ENCODE assay signal across 18 cellular contexts in genomic region chr10:61754553-61755540, GRCh38.
DNase-seq lines count a peak whose midpoint lies in the region; ATAC-seq, FAIRE-seq and TF ChIP-seq lines count a peak whose summit lies in the region.
"Had no signal": no experiment of that assay in that cellular context is flagged by ENCODE, and none has a peak within 500 bp of the region (broad histone marks: within the 10 kb centered on the region; RNA-seq: fewer than 3 reads in every experiment).

No MANE protein-coding gene starts in this region.

- H3K27ac ChIP-seq in GM12878 (ENCODE audit: control insufficient read depth, insufficient read depth), result no peak overlapping the region
- H3K27ac ChIP-seq in mesenchymal stem cell (ENCODE audit: low read length, poor library complexity, severe bottlenecking), result peak overlapping the region; percentile 53
- H3K27ac ChIP-seq in vagina, result no peak overlapping the region
- no peak overlapping the region for H3K27ac ChIP-seq in adrenal gland
- H3K27ac ChIP-seq: transverse colon had no signal

- H3K36me3 ChIP-seq in GM12878 (ENCODE audit: control insufficient read depth in 2 of 2, insufficient read depth in 2 of 2, low read length in 1 of 2) (no peaks in the 10 kb centered on the region), mesenchymal stem cell (ENCODE audit: control insufficient read depth in 1 of 2, insufficient read depth in 2 of 2, low read depth in 1 of 2, low read length in 2 of 2) (no peaks in the 10 kb centered on the region), vagina (no peaks in the 10 kb centered on the region), adrenal gland (replicated peaks in 1 of 2) (no peaks in the 10 kb centered on the region)
- H3K36me3 ChIP-seq: ascending aorta, transverse colon had no signal

- H2BK12ac ChIP-seq in mesenchymal stem cell (ENCODE audit: low read length in 2 of 2), result no peak overlapping the region

- RAD21 ChIA-PET in GM12878 (lab: Charles Lee; ENCODE audit: unreplicated experiment), result no interaction called here

- CTCF ChIA-PET in GM12878 (lab: Yijun Ruan, JAX), result no interaction called here

- H3K9ac ChIP-seq in GM12878 (ENCODE audit: control insufficient read depth, insufficient read depth, low read length), result no peak overlapping the region
- H3K9ac ChIP-seq in mesenchymal stem cell (ENCODE audit: low read length), result no peak overlapping the region

- no peak for DNase-seq in GM18507 (ENCODE audit: extremely low spot score, insufficient read length, low read depth)
- peak; percentile 25 for DNase-seq in NCI-H1048 (lab: John Stamatoyannopoulos, UW)
- no peak for DNase-seq in GM12878 (ENCODE audit: low read depth, low spot score)
- peak; percentile 16 for DNase-seq in mesenchymal stem cell
- no peak for DNase-seq in vagina (ENCODE audit: extremely low spot score in 2 of 2)
- no peak for DNase-seq in SIG-M5 (lab: John Stamatoyannopoulos, UW)
- no peak for DNase-seq in adrenal gland
- no peak for DNase-seq in activated CD4-positive, alpha-beta T cell treated with anti-CD3 and anti-CD28 coated beads, Interleukin-2, amount 50 U/mL, for 4 hours
- DNase-seq: activated CD4-positive, alpha-beta T cell treated with anti-CD3 and anti-CD28 coated beads, Interleukin-2, amount 50 U/mL, for 48 hours; dermis blood vessel endothelial cell; GF-D8; NCI-H146; NCI-H524 treated with DMSO at 0.1 percent for 48 hours; stimulated activated CD4-positive, alpha-beta T cell treated with anti-CD3 and anti-CD28 coated beads, Interleukin-1b, Interleukin-23, amount 100 ng/mL, for 48 hours; T1000; transverse colon had no signal

- no peaks in the 10 kb centered on the region for H3K79me2 ChIP-seq in GM12878 (ENCODE audit: control insufficient read depth, insufficient read depth, low read length)

- H4K8ac ChIP-seq in mesenchymal stem cell (ENCODE audit: low read length), result no peak overlapping the region

- TF ChIP-seq CTCF in GM12878 (IDR thresholded peaks at IDR 0.05 in 2 of 3, conservative IDR thresholded peaks at IDR 0.05 in 1 of 3; ENCODE audit: control insufficient read depth in 2 of 3, extremely low read depth in 1 of 3, insufficient read depth in 1 of 3, low read depth in 3 of 3, low read length in 3 of 3) (no peak), vagina (IDR thresholded peaks at IDR 0.05) (no peak), adrenal gland (IDR thresholded peaks at IDR 0.05) (no peak)

- in situ Hi-C loops in GM12878 (cut with MboI), result no loop called here

- no peak overlapping the region for H2AK5ac ChIP-seq in mesenchymal stem cell (ENCODE audit: low read length, severe bottlenecking)

- no peak overlapping the region for H3K23ac ChIP-seq in mesenchymal stem cell (ENCODE audit: low read length in 2 of 2)

- no peak overlapping the region for H4K91ac ChIP-seq in mesenchymal stem cell (ENCODE audit: low read length)

- no peaks in the 10 kb centered on the region for H3K79me1 ChIP-seq in mesenchymal stem cell (replicated peaks; ENCODE audit: low read length, poor library complexity, severe bottlenecking)

- intact Hi-C loops in GM12878 (cut with micrococcal nuclease; ENCODE audit: unreplicated experiment) (loop anchor here (5.0 to 10.0 kb wide), 2 partner anchors 62 to 280 kb away; no protein-coding TSS in a partner anchor), vagina (cut with DNase I) (no loop called here), adrenal gland (cut with DNase I) (loop anchor here in 1 of 2 donors (5.0 to 10.0 kb wide), 2 partner anchors 77 to 490 kb away; no protein-coding TSS in a partner anchor)

- no peak overlapping the region for H2BK120ac ChIP-seq in mesenchymal stem cell (ENCODE audit: low read depth, low read length)

- H3K14ac ChIP-seq in mesenchymal stem cell (ENCODE audit: low read length in 2 of 2), result no peak overlapping the region

- ATAC-seq in GM12878, result no peak
- ATAC-seq: Right ventricle myocardium inferior had no signal

- SMC1A ChIA-PET in GM12878 (lab: Charles Lee; ENCODE audit: uncharacterized antibody, unreplicated experiment), result no interaction called here

- FAIRE-seq in GM18507 (lab: Jason Lieb, UNC) (peak; percentile 29), GM12878 (lab: Jason Lieb, UNC) (peak; percentile 59)

- BruUV-seq in GM12878 (replicated peaks; lab: Mats Ljungman, UMichigan), result no TSS peak

- H3K18ac ChIP-seq in mesenchymal stem cell (ENCODE audit: low read depth in 1 of 2, low read length in 2 of 2), result no peak overlapping the region

- H3K27me3 ChIP-seq in GM12878 (replicated peaks in 1 of 2; ENCODE audit: control insufficient read depth in 2 of 2, insufficient read depth in 2 of 2, low read length in 1 of 2) (no peaks in the 10 kb centered on the region), mesenchymal stem cell (ENCODE audit: control insufficient read depth in 1 of 2, insufficient read depth in 1 of 2, low read length in 2 of 2) (no peaks in the 10 kb centered on the region), vagina (no peaks in the 10 kb centered on the region), adrenal gland (no peaks in the 10 kb centered on the region)
- H3K27me3 ChIP-seq: ascending aorta, transverse colon had no signal

- H3K4me2 ChIP-seq in GM12878 (ENCODE audit: control insufficient read depth, insufficient read depth) (no peak overlapping the region), mesenchymal stem cell (ENCODE audit: low read length, poor library complexity, severe bottlenecking) (no peak overlapping the region)

- H3K4me3 ChIP-seq in GM12878 (no peak overlapping the region), mesenchymal stem cell (ENCODE audit: insufficient read depth in 1 of 2, low read depth in 1 of 2, low read length in 2 of 2) (no peak overlapping the region), vagina (no peak overlapping the region), adrenal gland (no peak overlapping the region)
- H3K4me3 ChIP-seq: ascending aorta, transverse colon had no signal

- no peak for TF ChIP-seq RAD21 in GM12878 (IDR thresholded peaks at IDR 0.05; ENCODE audit: insufficient read depth, low read depth, low read length)

- no peaks in the 10 kb centered on the region for H4K20me1 ChIP-seq in GM12878 (ENCODE audit: control insufficient read depth, insufficient read depth)

- POLR2A ChIA-PET in GM12878 (lab: Charles Lee), result no interaction called here

- no peak overlapping the region for H3K4ac ChIP-seq in mesenchymal stem cell (ENCODE audit: low read depth in 1 of 2, low read length in 2 of 2)

- H2BK5ac ChIP-seq in mesenchymal stem cell (ENCODE audit: low read depth, low read length, poor library complexity, severe bottlenecking), result no peak overlapping the region

- H2AFZ ChIP-seq in GM12878 (ENCODE audit: control insufficient read depth, low read depth, low read length) (no peak overlapping the region), mesenchymal stem cell (ENCODE audit: low read depth, low read length) (no peak overlapping the region)

- no peaks in the 10 kb centered on the region for H3K9me3 ChIP-seq in GM12878 (replicated peaks; ENCODE audit: control insufficient read depth, insufficient read depth, low read length)
- no peaks in the 10 kb centered on the region for H3K9me3 ChIP-seq in mesenchymal stem cell (ENCODE audit: control insufficient read depth, low read length)
- H3K9me3 ChIP-seq in vagina, result no peaks in the 10 kb centered on the region
- H3K9me3 ChIP-seq in adrenal gland (replicated peaks in 1 of 3), result no peaks in the 10 kb centered on the region
- H3K9me3 ChIP-seq: ascending aorta, transverse colon had no signal

- no peak for TF ChIP-seq EP300 in GM12878 (IDR thresholded peaks at IDR 0.05; ENCODE audit: borderline replicate concordance in 1 of 2, control insufficient read depth in 1 of 2, low read depth in 2 of 2, low read length in 2 of 2)

- WGBS in GM12878 (ENCODE audit: insufficient coverage, insufficient replicate concordance, low lambda C conversion rate, missing lambda C conversion rate), result 25% methylated on average over 3 of the region's 3 CpGs
- 100% methylated on average over 1 of the region's 3 CpGs for WGBS in mesenchymal stem cell
- WGBS in adrenal gland, 4 donors, result 65 to 72% (median 67%) methylated on average over 3 of the region's 3 CpGs

- TF ChIP-seq POLR2A in GM12878 (IDR thresholded peaks at IDR 0.05; ENCODE audit: low read depth, low read length) (no peak), vagina (IDR thresholded peaks at IDR 0.05) (no peak), adrenal gland (IDR thresholded peaks at IDR 0.05) (no peak)

- no peak overlapping the region for H2BK15ac ChIP-seq in mesenchymal stem cell (ENCODE audit: low read depth, poor library complexity, severe bottlenecking)

- peaks cover 13% of the 10 kb centered on the region for H3K4me1 ChIP-seq in GM12878 (ENCODE audit: control insufficient read depth, insufficient read depth, low read length)
- peaks cover 4% of the 10 kb centered on the region for H3K4me1 ChIP-seq in mesenchymal stem cell (ENCODE audit: control insufficient read depth, insufficient read depth, low read depth, low read length)
- H3K4me1 ChIP-seq in vagina, result peaks cover 50% of the 10 kb centered on the region
- peaks cover 11 to 19% of the 10 kb centered on the region in 2 donors for H3K4me1 ChIP-seq in adrenal gland (replicated peaks in 1 of 2)

TF ChIP-seq in GM12878, 131 proteins besides CTCF, POLR2A, EP300 and RAD21 (continues in another document):
- TF ChIP-seq CBFB (IDR thresholded peaks at IDR 0.05; ENCODE audit: low read depth), result no peak
- TF ChIP-seq POU2F2 (IDR thresholded peaks at IDR 0.05; ENCODE audit: borderline replicate concordance, low read depth, low read length), result no peak
- no peak for TF ChIP-seq ATF7 (IDR thresholded peaks at IDR 0.05; ENCODE audit: low read depth)
- no peak for TF ChIP-seq NR2C1 (IDR thresholded peaks at IDR 0.05)
- TF ChIP-seq BHLHE40 (IDR thresholded peaks at IDR 0.05; ENCODE audit: borderline replicate concordance in 1 of 2, low read depth in 2 of 2, low read length in 1 of 2), result no peak
- no peak for TF ChIP-seq ESRRA (IDR thresholded peaks at IDR 0.05; ENCODE audit: low read length)
- TF ChIP-seq, protein P1, sequence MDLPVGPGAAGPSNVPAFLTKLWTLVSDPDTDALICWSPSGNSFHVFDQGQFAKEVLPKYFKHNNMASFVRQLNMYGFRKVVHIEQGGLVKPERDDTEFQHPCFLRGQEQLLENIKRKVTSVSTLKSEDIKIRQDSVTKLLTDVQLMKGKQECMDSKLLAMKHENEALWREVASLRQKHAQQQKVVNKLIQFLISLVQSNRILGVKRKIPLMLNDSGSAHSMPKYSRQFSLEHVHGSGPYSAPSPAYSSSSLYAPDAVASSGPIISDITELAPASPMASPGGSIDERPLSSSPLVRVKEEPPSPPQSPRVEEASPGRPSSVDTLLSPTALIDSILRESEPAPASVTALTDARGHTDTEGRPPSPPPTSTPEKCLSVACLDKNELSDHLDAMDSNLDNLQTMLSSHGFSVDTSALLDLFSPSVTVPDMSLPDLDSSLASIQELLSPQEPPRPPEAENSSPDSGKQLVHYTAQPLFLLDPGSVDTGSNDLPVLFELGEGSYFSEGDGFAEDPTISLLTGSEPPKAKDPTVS (IDR thresholded peaks at IDR 0.05; ENCODE audit: low read depth, low read length), result no peak
- no peak for TF ChIP-seq CEBPB (IDR thresholded peaks at IDR 0.05; ENCODE audit: borderline replicate concordance in 1 of 2, low read depth in 2 of 2, low read length in 2 of 2)
- no peak for TF ChIP-seq SUPT20H (IDR thresholded peaks at IDR 0.05; ENCODE audit: borderline replicate concordance, control insufficient read depth, low read depth, low read length)
- TF ChIP-seq HCFC1 (IDR thresholded peaks at IDR 0.05; ENCODE audit: low read length), result no peak
- no peak for TF ChIP-seq STAT1 (conservative IDR thresholded peaks at IDR 0.05)

Comparison
In these comparisons a context has a peak if more than half of its experiments do, and no peak if none do; other contexts are left out.
1. DNase-seq: peak in NCI-H1048 (single experiment) and mesenchymal stem cell (single experiment); none in GM18507 (single experiment), GM12878 (single experiment), vagina (0 of 2), SIG-M5 (single experiment), adrenal gland (0 of 7) and activated CD4-positive, alpha-beta T cell treated with anti-CD3 and anti-CD28 coated beads, Interleukin-2, amount 50 U/mL, for 4 hours (0 of 2).